ENCODE assay signal across 18 cellular contexts in genomic region chr1:111629190-111629954, GRCh38. TPM values are rescaled to one million over a fixed set of nuclear protein-coding genes. Genes with fewer than 3 reads are reported as not detected.
DNase-seq lines count a peak whose midpoint lies in the region; ATAC-seq and TF ChIP-seq lines count a peak whose summit lies in the region.
"Had no signal": no experiment of that assay in that cellular context is flagged by ENCODE, and none has a peak within 500 bp of the region (broad histone marks: within the 10 kb centered on the region; RNA-seq: fewer than 3 reads in every experiment).

No MANE protein-coding gene starts in this region.

- H3K9me2 ChIP-seq in GM23338 (ENCODE audit: insufficient read depth): no peaks in the 10 kb centered on the region

- no peak for ATAC-seq in GM23338
- peak; percentile 72 for ATAC-seq in stimulated activated effector memory CD8-positive, alpha-beta T cell treated with anti-CD3 and anti-CD28 coated beads, Interleukin-12 subunit alpha, Interleukin-12 subunit beta, amount 100 ng/mL, for 72 hours
- no peak for ATAC-seq in GM18858 (IDR thresholded peaks at IDR 0.05; ENCODE audit: unreplicated experiment)
- no peak for ATAC-seq in HG02623 (IDR thresholded peaks at IDR 0.05; ENCODE audit: unreplicated experiment)
- ATAC-seq: A549 had no signal

- no peaks in the 10 kb centered on the region for H3K27me3 Mint-ChIP-seq in activated CD4-positive, alpha-beta T cell treated with anti-CD3 and anti-CD28 coated beads, Interleukin-2, amount 10 ng/mL, durations not matched to agents 24 days and 14 days
- no peaks in the 10 kb centered on the region for H3K27me3 Mint-ChIP-seq in GM23338 (ENCODE audit: insufficient read depth, low read depth, poor library complexity)
- H3K27me3 Mint-ChIP-seq in activated T-helper 2 cell treated with anti-CD3 and anti-CD28 coated beads, Interferon-gamma antibody, Interleukin-2, Interleukin-4, amounts not matched to agents 10 μg/mL and 5 μg/mL and 100 μg/mL, durations not matched to agents 14 hours and 24 hours and 36 hours (ENCODE audit: low read depth): no peaks in the 10 kb centered on the region
- H3K27me3 Mint-ChIP-seq: naive B cell had no signal

- H3K36me3 Mint-ChIP-seq in activated CD4-positive, alpha-beta T cell treated with anti-CD3 and anti-CD28 coated beads, Interleukin-2, amount 10 ng/mL, durations not matched to agents 24 days and 14 days (ENCODE audit: low read depth): peaks cover 40% of the 10 kb centered on the region
- H3K36me3 Mint-ChIP-seq in GM23338 (ENCODE audit: low read depth): no peaks in the 10 kb centered on the region
- peaks cover 37% of the 10 kb centered on the region for H3K36me3 Mint-ChIP-seq in activated T-helper 2 cell treated with anti-CD3 and anti-CD28 coated beads, Interferon-gamma antibody, Interleukin-2, Interleukin-4, amounts not matched to agents 10 μg/mL and 5 μg/mL and 100 μg/mL, durations not matched to agents 14 hours and 24 hours and 36 hours (ENCODE audit: low read depth)
- H3K36me3 Mint-ChIP-seq in stimulated activated effector memory CD8-positive, alpha-beta T cell treated with anti-CD3 and anti-CD28 coated beads, Interleukin-12 subunit alpha, Interleukin-12 subunit beta, amount 100 ng/mL, for 72 hours: peaks cover 86% of the 10 kb centered on the region
- H3K36me3 Mint-ChIP-seq: naive B cell had no signal

- intact Hi-C loops in activated CD4-positive, alpha-beta T cell treated with anti-CD3 and anti-CD28 coated beads, Interleukin-2, amount 10 ng/mL, durations not matched to agents 24 days and 14 days (cut with micrococcal nuclease): loop anchor here (1.0 to 10.0 kb wide), 5 partner anchors 8 to 755 kb away; partner anchors contain the start of gene CD53
- intact Hi-C loops in activated T-helper 2 cell treated with anti-CD3 and anti-CD28 coated beads, Interferon-gamma antibody, Interleukin-2, Interleukin-4, amounts not matched to agents 10 μg/mL and 5 μg/mL and 100 μg/mL, durations not matched to agents 14 hours and 24 hours and 36 hours (cut with micrococcal nuclease): loop anchor here (1.0 to 10.0 kb wide), 4 partner anchors 8 to 755 kb away; partner anchors contain the start of genes CD53 and INKA2

- H3K4me2 ChIP-seq in GM23338: no peak overlapping the region
- H3K4me2 ChIP-seq: A549 had no signal

- no peaks in the 10 kb centered on the region for H3K27me3 ChIP-seq in GM23338 (ENCODE audit: insufficient read depth)
- H3K27me3 ChIP-seq: MG63 had no signal

- H3F3A ChIP-seq in GM23338 (replicated peaks; ENCODE audit: low read depth): no peaks in the 10 kb centered on the region

- H3K4me1 Mint-ChIP-seq in activated CD4-positive, alpha-beta T cell treated with anti-CD3 and anti-CD28 coated beads, Interleukin-2, amount 10 ng/mL, durations not matched to agents 24 days and 14 days: peaks cover 68% of the 10 kb centered on the region
- H3K4me1 Mint-ChIP-seq in GM23338: peaks cover 14% of the 10 kb centered on the region
- peaks cover 75% of the 10 kb centered on the region for H3K4me1 Mint-ChIP-seq in activated T-helper 2 cell treated with anti-CD3 and anti-CD28 coated beads, Interferon-gamma antibody, Interleukin-2, Interleukin-4, amounts not matched to agents 10 μg/mL and 5 μg/mL and 100 μg/mL, durations not matched to agents 14 hours and 24 hours and 36 hours (ENCODE audit: low read depth)
- peaks cover 67% of the 10 kb centered on the region for H3K4me1 Mint-ChIP-seq in stimulated activated effector memory CD8-positive, alpha-beta T cell treated with anti-CD3 and anti-CD28 coated beads, Interleukin-12 subunit alpha, Interleukin-12 subunit beta, amount 100 ng/mL, for 72 hours

- peak overlapping the region; percentile 65 for H3K4me3 Mint-ChIP-seq in activated CD4-positive, alpha-beta T cell treated with anti-CD3 and anti-CD28 coated beads, Interleukin-2, amount 10 ng/mL, durations not matched to agents 24 days and 14 days
- H3K4me3 Mint-ChIP-seq in GM23338: no peak overlapping the region
- peak overlapping the region; percentile 62 for H3K4me3 Mint-ChIP-seq in activated T-helper 2 cell treated with anti-CD3 and anti-CD28 coated beads, Interferon-gamma antibody, Interleukin-2, Interleukin-4, amounts not matched to agents 10 μg/mL and 5 μg/mL and 100 μg/mL, durations not matched to agents 14 hours and 24 hours and 36 hours (ENCODE audit: low read depth)
- peak overlapping the region; percentile 58 for H3K4me3 Mint-ChIP-seq in stimulated activated effector memory CD8-positive, alpha-beta T cell treated with anti-CD3 and anti-CD28 coated beads, Interleukin-12 subunit alpha, Interleukin-12 subunit beta, amount 100 ng/mL, for 72 hours

- peak overlapping the region; percentile 82 for H3K27ac Mint-ChIP-seq in activated CD4-positive, alpha-beta T cell treated with anti-CD3 and anti-CD28 coated beads, Interleukin-2, amount 10 ng/mL, durations not matched to agents 24 days and 14 days
- peak overlapping the region; percentile 39; the same call in 1 of the 2 replicates for H3K27ac Mint-ChIP-seq in GM23338
- H3K27ac Mint-ChIP-seq in activated T-helper 2 cell treated with anti-CD3 and anti-CD28 coated beads, Interferon-gamma antibody, Interleukin-2, Interleukin-4, amounts not matched to agents 10 μg/mL and 5 μg/mL and 100 μg/mL, durations not matched to agents 14 hours and 24 hours and 36 hours: peak overlapping the region; percentile 65
- H3K27ac Mint-ChIP-seq in stimulated activated effector memory CD8-positive, alpha-beta T cell treated with anti-CD3 and anti-CD28 coated beads, Interleukin-12 subunit alpha, Interleukin-12 subunit beta, amount 100 ng/mL, for 72 hours: peak overlapping the region; percentile 43

- H3K4me1 ChIP-seq in GM23338 (ENCODE audit: insufficient read depth): peaks cover 8% of the 10 kb centered on the region
- H3K4me1 ChIP-seq: A549 had no signal

- no peak for DNase-seq in activated CD4-positive, alpha-beta T cell treated with anti-CD3 and anti-CD28 coated beads, Interleukin-2, amount 10 ng/mL, durations not matched to agents 24 days and 14 days
- no peak for DNase-seq in activated CD4-positive, alpha-beta T cell treated with anti-CD3 and anti-CD28 coated beads, Interleukin-2, amount 50 U/mL, for 48 hours
- DNase-seq in GM23338 (ENCODE audit: low spot score): no peak
- no peak for DNase-seq in activated T-helper 2 cell treated with anti-CD3 and anti-CD28 coated beads, Interferon-gamma antibody, Interleukin-2, Interleukin-4, amounts not matched to agents 10 μg/mL and 5 μg/mL and 100 μg/mL, durations not matched to agents 14 hours and 24 hours and 36 hours (ENCODE audit: low spot score)
- DNase-seq in stimulated activated effector memory CD8-positive, alpha-beta T cell treated with anti-CD3 and anti-CD28 coated beads, Interleukin-12 subunit alpha, Interleukin-12 subunit beta, amount 100 ng/mL, for 72 hours (ENCODE audit: low spot score in 2 of 2): no peak
- DNase-seq in HUDEP-2 (lab: John Stamatoyannopoulos, UW; ENCODE audit: unreplicated experiment in 76 of 76): no peak
- DNase-seq: activated CD4-positive, CD25-positive, alpha-beta regulatory T cell treated with anti-CD3 and anti-CD28 coated beads, Interleukin-2, amount 50 U/mL, for 72 hours; activated effector memory CD4-positive, alpha-beta T cell treated with anti-CD3 and anti-CD28 coated beads, Interleukin-2, amount 50 U/mL, for 16 hours; Calu3; effector CD4-positive, alpha-beta T cell; GOT3; MG63; naive B cell; NCI-H2029 treated with DMSO at 0.1 percent for 48 hours; stimulated activated CD4-positive, alpha-beta T cell treated with anti-CD3 and anti-CD28 coated beads, Interleukin-15, amount 100 ng/mL, for 24 hours had no signal

- TF ChIP-seq CTCF in GM23338 (conservative IDR thresholded peaks at IDR 0.05; ENCODE audit: low read depth in 2 of 2): no peak

- peaks cover 98% of the 10 kb centered on the region for H3K79me2 ChIP-seq in GM23338 (replicated peaks; ENCODE audit: insufficient read depth)

- no peaks in the 10 kb centered on the region for H3K36me3 ChIP-seq in GM23338 (ENCODE audit: insufficient read depth)
- H3K36me3 ChIP-seq: MG63 had no signal

- H3K27ac ChIP-seq in GM23338 (ENCODE audit: low read depth): no peak overlapping the region
- H3K27ac ChIP-seq: A549 had no signal

- H4K20me1 ChIP-seq in GM23338 (replicated peaks; ENCODE audit: insufficient read depth): peaks cover 30% of the 10 kb centered on the region

- H3K4me3 ChIP-seq in GM23338: no peak overlapping the region
- H3K4me3 ChIP-seq: A549, MG63 had no signal

- no peak overlapping the region for H2AFZ ChIP-seq in GM23338

- H3K9me3 Mint-ChIP-seq in activated CD4-positive, alpha-beta T cell treated with anti-CD3 and anti-CD28 coated beads, Interleukin-2, amount 10 ng/mL, durations not matched to agents 24 days and 14 days: no peaks in the 10 kb centered on the region
- H3K9me3 Mint-ChIP-seq in GM23338: no peaks in the 10 kb centered on the region
- no peaks in the 10 kb centered on the region for H3K9me3 Mint-ChIP-seq in activated T-helper 2 cell treated with anti-CD3 and anti-CD28 coated beads, Interferon-gamma antibody, Interleukin-2, Interleukin-4, amounts not matched to agents 10 μg/mL and 5 μg/mL and 100 μg/mL, durations not matched to agents 14 hours and 24 hours and 36 hours
- no peaks in the 10 kb centered on the region for H3K9me3 Mint-ChIP-seq in stimulated activated effector memory CD8-positive, alpha-beta T cell treated with anti-CD3 and anti-CD28 coated beads, Interleukin-12 subunit alpha, Interleukin-12 subunit beta, amount 100 ng/mL, for 72 hours
- H3K9me3 Mint-ChIP-seq: naive B cell had no signal

TF ChIP-seq in GM23338, 12 proteins besides CTCF, POLR2A, EP300 and RAD21 (continues in another document):
- TF ChIP-seq JUNB (IDR thresholded peaks at IDR 0.05; ENCODE audit: unreplicated experiment) (no peak), ZNF114 (CRISPR knock-in tag; IDR thresholded peaks at IDR 0.05) (no peak)

RNA-seq across cellular contexts. Expression of gene RAP1A, which starts 9.8 kb away (rescaled TPM):
- 306 and 307 TPM in 2 replicates for total RNA-seq in activated CD4-positive, alpha-beta T cell treated with anti-CD3 and anti-CD28 coated beads, Interleukin-2, amount 10 ng/mL, durations not matched to agents 24 days and 14 days
- 16.2 and 23.3 TPM in 2 replicates for total RNA-seq in GM23338 (2014; rRNA removed; shearing (Covaris generic))
- polyA plus RNA-seq in GM23338 (2016; fragmentation: Nextera tagmentation; extraction: Ambion mirVana): 23.0 and 28.1 TPM in 2 replicates
- total RNA-seq in activated T-helper 2 cell treated with anti-CD3 and anti-CD28 coated beads, Interferon-gamma antibody, Interleukin-2, Interleukin-4, amounts not matched to agents 10 μg/mL and 5 μg/mL and 100 μg/mL, durations not matched to agents 14 hours and 24 hours and 36 hours: 219 TPM in 2 replicates
